In genomic region chr19:3403489-3404323, GRCh38 we compare ENCODE assay signal across 9 cellular contexts. TPM values are rescaled to one million over a fixed set of nuclear protein-coding genes. Genes with fewer than 3 reads are reported as not detected.
DNase-seq lines count a peak whose midpoint lies in the region; ATAC-seq, FAIRE-seq and TF ChIP-seq lines count a peak whose summit lies in the region.
"Had no signal": no experiment of that assay in that cellular context is flagged by ENCODE, and none has a peak within 500 bp of the region (broad histone marks: within the 10 kb centered on the region; RNA-seq: fewer than 3 reads in every experiment).

No MANE protein-coding gene starts in this region.

- H3K4me3 ChIP-seq in cardiac muscle cell: no peak overlapping the region

- no peaks in the 10 kb centered on the region for H3K27me3 ChIP-seq in cardiac muscle cell

- FAIRE-seq in GM19239 (lab: Jason Lieb, UNC): no peak

- DNase-seq in C1 segment of cervical spinal cord (lab: John Stamatoyannopoulos, UW) (peak in 13 of 14 donors; percentile 48 to 94 (median 87)), amniotic epithelial cell (ENCODE audit: low read depth) (peak; percentile 83), cardiac muscle cell (ENCODE audit: low read depth in 1 of 2, low spot score in 1 of 2) (peak; percentile 96 to 98), posterior cingulate gyrus (peak; percentile 66 to 96 (median 77)), DMS114 treated with DMSO at 0.1 percent for 48 hours (lab: John Stamatoyannopoulos, UW; ENCODE audit: unreplicated experiment) (no peak), RKO (ENCODE audit: low spot score) (no peak), GM19239 (ENCODE audit: insufficient read length, low spot score) (no peak)
- DNase-seq: stimulated activated naive CD4-positive, alpha-beta T cell treated with Interleukin-2 at 50 U/mL for 16 hours had no signal

- H3K36me3 ChIP-seq in cardiac muscle cell: no peaks in the 10 kb centered on the region

- no peak for ATAC-seq in GM21528 (IDR thresholded peaks at IDR 0.05; ENCODE audit: low FRiP score, unreplicated experiment)

- no peaks in the 10 kb centered on the region for H3K9me3 ChIP-seq in cardiac muscle cell (ENCODE audit: low read depth)

- intact Hi-C loops in posterior cingulate gyrus (cut with DNase I): loop anchor here (5.0 kb wide), 1 partner anchor 41 kb away; no protein-coding TSS in a partner anchor

- peak overlapping the region; percentile 95 for H3K27ac ChIP-seq in cardiac muscle cell

- TF ChIP-seq CTCF in cardiac muscle cell (IDR thresholded peaks at IDR 0.05; ENCODE audit: low read depth, low read length): no peak

- H3K4me1 ChIP-seq in cardiac muscle cell (ENCODE audit: low read depth): peaks cover 23% of the 10 kb centered on the region

RNA-seq across cellular contexts. Expression of gene NFIC, which starts 37.3 kb away (rescaled TPM):
- total RNA-seq in cardiac muscle cell: 29.4 and 46.1 TPM in 2 replicates
- polyA plus RNA-seq in cardiac muscle cell: 32.7 and 42.2 TPM in 2 replicates

Comparison
In these comparisons a context has a peak if more than half of its experiments do, and no peak if none do; other contexts are left out.
1. DNase-seq: peak in C1 segment of cervical spinal cord (13 of 14), amniotic epithelial cell (single experiment), cardiac muscle cell (2 of 2) and posterior cingulate gyrus (10 of 10); none in DMS114 treated with DMSO at 0.1 percent for 48 hours (single experiment), RKO (single experiment) and GM19239 (single experiment).